Comparison of ENCODE assay signal across 8 cellular contexts in genomic region chr20:50569864-50570836, GRCh38. TPM values are rescaled to one million over a fixed set of nuclear protein-coding genes. Genes with fewer than 3 reads are reported as not detected.
DNase-seq lines count a peak whose midpoint lies in the region; ATAC-seq, FAIRE-seq and TF ChIP-seq lines count a peak whose summit lies in the region.

No MANE protein-coding gene starts in this region.

- H3K18ac ChIP-seq in H1 (ENCODE audit: extremely low read depth, low read length) = no peak overlapping the region

- CTCF ChIA-PET in MCF 10A (lab: Yijun Ruan, JAX) (interaction anchor here (0.6 to 1.2 kb wide), 9 partner anchors 9 to 380 kb away, joined by 3 to 5 read pairs (median 3); no protein-coding TSS in a partner anchor), SK-N-SH (lab: Yijun Ruan, JAX) (interaction anchor here (0.6 to 1.3 kb wide), 3 partner anchors 9 to 46 kb away, joined by 3 to 4 read pairs (median 3); no protein-coding TSS in a partner anchor), H1 (lab: Charles Lee; ENCODE audit: partially characterized antibody) (interaction anchor here (0.7 to 3.0 kb wide), 16 partner anchors 9 to 453 kb away, joined by 3 to 10 read pairs (median 4); no protein-coding TSS in a partner anchor)

- H3K27ac Mint-ChIP-seq in MCF 10A (ENCODE audit: low read depth, unreplicated experiment) = peak overlapping the region; percentile 74
- peak overlapping the region; percentile 41 for H3K27ac Mint-ChIP-seq in osteocyte (ENCODE audit: unreplicated experiment)

- no peak overlapping the region for H2BK12ac ChIP-seq in H1 (ENCODE audit: low read depth, low read length)

- H3K36me3 ChIP-seq in breast epithelium (no peaks in the 10 kb centered on the region), SK-N-SH (replicated peaks in 1 of 2; ENCODE audit: control insufficient read depth in 1 of 2, insufficient read depth in 2 of 2, low read length in 1 of 2) (peaks cover 17 to 46% of the 10 kb centered on the region in 2 experiments), H1 (ENCODE audit: control insufficient read depth in 2 of 4, insufficient read depth in 4 of 4, low read length in 3 of 4) (peaks cover 0 to 23% (median 1%) of the 10 kb centered on the region in 4 experiments; a peak in 6 of 8 replicates)

- no peak overlapping the region for H3K14ac ChIP-seq in H1 (ENCODE audit: insufficient read length)

- 95% methylated on average over 10 of the region's 14 CpGs for WGBS in SK-N-SH (ENCODE audit: low lambda C conversion rate)
- 91% methylated on average over 14 of the region's 14 CpGs; no CpG with 5 or more reads in 1 of the 2 experiments for WGBS in H1 (ENCODE audit: extremely low coverage in 1 of 2, insufficient coverage in 1 of 2, insufficient read length in 1 of 2, insufficient replicate concordance in 2 of 2, low coverage in 1 of 2, low lambda C conversion rate in 2 of 2, missing lambda C conversion rate in 1 of 2), 2 experiments

- H3K4ac ChIP-seq in H1 (replicated peaks; ENCODE audit: insufficient read length, low read depth, low read length) = no peak overlapping the region

- FAIRE-seq in H1 (lab: Jason Lieb, UNC) = no peak

- no peaks in the 10 kb centered on the region for H3K9me3 Mint-ChIP-seq in MCF 10A (ENCODE audit: unreplicated experiment)
- H3K9me3 Mint-ChIP-seq in osteocyte (ENCODE audit: unreplicated experiment) = no peaks in the 10 kb centered on the region

- no peak overlapping the region for H2BK15ac ChIP-seq in H1 (ENCODE audit: low read length)

- DNase-seq in MCF 10A (ENCODE audit: unreplicated experiment) (peak; percentile 42), breast epithelium (ENCODE audit: low spot score in 2 of 2) (no peak), SK-N-SH (no peak), H1 (ENCODE audit: low read depth in 1 of 2, low spot score in 2 of 2) (no peak), osteocyte (ENCODE audit: extremely low spot score, unreplicated experiment) (peak; percentile 81), GM19238 (ENCODE audit: insufficient read length, low spot score) (no peak)

- H3K4me3 Mint-ChIP-seq in MCF 10A (ENCODE audit: unreplicated experiment) (no peak overlapping the region), osteocyte (ENCODE audit: unreplicated experiment) (no peak overlapping the region)

- H3K9me3 ChIP-seq in breast epithelium (no peaks in the 10 kb centered on the region), SK-N-SH (no peaks in the 10 kb centered on the region), H1 (ENCODE audit: insufficient read depth in 2 of 2, low read depth in 1 of 2, low read length in 1 of 2) (no peaks in the 10 kb centered on the region)

- peak; percentile 43 for TF ChIP-seq CTCF in MCF 10A (IDR thresholded peaks at IDR 0.05; ENCODE audit: unreplicated experiment)
- no peak for TF ChIP-seq CTCF in breast epithelium (IDR thresholded peaks at IDR 0.05)
- TF ChIP-seq CTCF in SK-N-SH (IDR thresholded peaks at IDR 0.05) = peak; percentile 34
- TF ChIP-seq CTCF in H1 (IDR thresholded peaks at IDR 0.05; ENCODE audit: control extremely low read depth in 1 of 3, insufficient read depth in 1 of 3, low read depth in 1 of 3, low read length in 3 of 3) = peak; percentile 51 to 71 (median 67)
- peak; percentile 27 for TF ChIP-seq CTCF in osteocyte (IDR thresholded peaks at IDR 0.05)

- peaks cover 26% of the 10 kb centered on the region for H3K79me2 ChIP-seq in SK-N-SH (ENCODE audit: insufficient read depth)
- H3K79me2 ChIP-seq in H1 (ENCODE audit: control insufficient read depth in 1 of 2, insufficient read depth in 2 of 2, low read length in 2 of 2) = no peaks in the 10 kb centered on the region

- H4K5ac ChIP-seq in H1 (ENCODE audit: insufficient read length, low read depth, low read length) = no peak overlapping the region

- H2BK120ac ChIP-seq in H1 (replicated peaks; ENCODE audit: low read depth, low read length) = no peak overlapping the region

- H3K27me3 Mint-ChIP-seq in MCF 10A (ENCODE audit: insufficient read depth, unreplicated experiment) (no peaks in the 10 kb centered on the region), osteocyte (ENCODE audit: unreplicated experiment) (no peaks in the 10 kb centered on the region)

- ATAC-seq in HG03095 (IDR thresholded peaks at IDR 0.05; ENCODE audit: unreplicated experiment) (peak; percentile 63), HG03457 (IDR thresholded peaks at IDR 0.05; ENCODE audit: unreplicated experiment) (no peak)

- no peak overlapping the region for H2AK5ac ChIP-seq in H1 (ENCODE audit: low read depth, low read length)

- H2BK5ac ChIP-seq in H1 (ENCODE audit: low read depth, low read length) = no peak overlapping the region

- H4K91ac ChIP-seq in H1 (replicated peaks; ENCODE audit: insufficient read length, low read length) = peak overlapping the region; percentile 40

- H3K9ac ChIP-seq in SK-N-SH = no peak overlapping the region
- no peak overlapping the region for H3K9ac ChIP-seq in H1 (replicated peaks in 1 of 4; ENCODE audit: extremely low read depth in 1 of 4, low read depth in 3 of 4, low read length in 3 of 4)

- TSS peak; percentile 13 for BruUV-seq in MCF 10A (replicated peaks; lab: Mats Ljungman, UMichigan)

- peaks cover 39% of the 10 kb centered on the region for H3K4me1 Mint-ChIP-seq in MCF 10A (ENCODE audit: insufficient read depth, unreplicated experiment)
- peaks cover 17% of the 10 kb centered on the region for H3K4me1 Mint-ChIP-seq in osteocyte (ENCODE audit: unreplicated experiment)

- TF ChIP-seq RAD21 in SK-N-SH (IDR thresholded peaks at IDR 0.05; ENCODE audit: low read length) (peak; percentile 38), H1 (IDR thresholded peaks at IDR 0.05 in 1 of 2, conservative IDR thresholded peaks at IDR 0.05 in 1 of 2; ENCODE audit: low read depth in 2 of 2, low read length in 2 of 2) (peak; percentile 57 to 67)

- POLR2A ChIA-PET in MCF 10A (lab: Yijun Ruan, JAX) (interaction anchor here (0.5 to 1.4 kb wide), 6 partner anchors 10 to 256 kb away, joined by 3 to 9 read pairs (median 3); partner anchors contain the start of gene PTPN1), SK-N-SH (lab: Yijun Ruan, JAX) (no interaction called here), H1 (lab: Charles Lee; ENCODE audit: partially characterized antibody) (interaction anchor here (0.6 to 0.8 kb wide), 3 partner anchors 36 to 97 kb away, joined by 3 read pairs; no protein-coding TSS in a partner anchor)

- no peak overlapping the region for H3K23ac ChIP-seq in H1 (ENCODE audit: insufficient read length)

- H3K79me1 ChIP-seq in H1 (ENCODE audit: low read depth, low read length) = peaks cover 4% of the 10 kb centered on the region; the same call in 1 of the 2 replicates

- H3K56ac ChIP-seq in H1 (replicated peaks; ENCODE audit: insufficient read length, low read depth, low read length) = no peak overlapping the region

- intact Hi-C loops in MCF 10A (cut with micrococcal nuclease) = loop anchor here (2.0 kb wide), 1 partner anchor 59 kb away; the partner anchor contains the start of gene PTPN1
- intact Hi-C loops in breast epithelium (cut with DNase I; ENCODE audit: low total_unique reads) = no loop called here

- H2AFZ ChIP-seq in SK-N-SH (ENCODE audit: low read depth) = no peak overlapping the region
- H2AFZ ChIP-seq in H1 (ENCODE audit: low read length) = no peak overlapping the region

- H3K27ac ChIP-seq in breast epithelium (no peak overlapping the region), SK-N-SH (ENCODE audit: low read depth in 2 of 2, low read length in 1 of 2) (no peak overlapping the region), H1 (ENCODE audit: low read depth, low read length) (no peak overlapping the region)

- TF ChIP-seq EP300 in SK-N-SH (IDR thresholded peaks at IDR 0.05; ENCODE audit: borderline replicate concordance in 1 of 2, low read depth in 1 of 2, low read length in 1 of 2) (no peak), H1 (IDR thresholded peaks at IDR 0.05; ENCODE audit: borderline replicate concordance in 1 of 2, low read depth in 2 of 2, low read length in 2 of 2) (no peak)

- no peak overlapping the region for H2BK20ac ChIP-seq in H1 (ENCODE audit: low read length)

- no peak overlapping the region for H3K4me3 ChIP-seq in breast epithelium
- no peak overlapping the region for H3K4me3 ChIP-seq in SK-N-SH (ENCODE audit: low read depth in 2 of 2, low read length in 1 of 2)
- H3K4me3 ChIP-seq in H1 (ENCODE audit: extremely low read depth in 1 of 4, insufficient read depth in 2 of 4, low read depth in 3 of 4, low read length in 4 of 4) = no peak overlapping the region

- no peaks in the 10 kb centered on the region for H3K9me2 ChIP-seq in SK-N-SH

- H3K4me2 ChIP-seq in SK-N-SH = no peak overlapping the region
- no peak overlapping the region for H3K4me2 ChIP-seq in H1 (ENCODE audit: insufficient read depth in 1 of 2, low read depth in 2 of 2, low read length in 2 of 2)

- H3K36me3 Mint-ChIP-seq in MCF 10A (ENCODE audit: insufficient read depth, unreplicated experiment) (peaks cover 79% of the 10 kb centered on the region), osteocyte (ENCODE audit: unreplicated experiment) (peaks cover 23% of the 10 kb centered on the region)

- no peaks in the 10 kb centered on the region for H3K27me3 ChIP-seq in breast epithelium
- H3K27me3 ChIP-seq in SK-N-SH (ENCODE audit: insufficient read depth) = no peaks in the 10 kb centered on the region
- H3K27me3 ChIP-seq in H1 (replicated peaks in 1 of 4; ENCODE audit: control insufficient read depth in 3 of 4, extremely low read depth in 1 of 4, insufficient read depth in 3 of 4, low read length in 3 of 4) = no peaks in the 10 kb centered on the region

- TF ChIP-seq POLR2A in breast epithelium (IDR thresholded peaks at IDR 0.05) (no peak), H1 (IDR thresholded peaks at IDR 0.05; ENCODE audit: control extremely low read depth in 1 of 2, low read depth in 2 of 2, low read length in 2 of 2) (no peak)

- H3K4me1 ChIP-seq in breast epithelium = peaks cover 0 to 17% of the 10 kb centered on the region in 2 donors
- peaks cover 31 to 34% of the 10 kb centered on the region in 2 experiments for H3K4me1 ChIP-seq in SK-N-SH (ENCODE audit: control insufficient read depth in 1 of 2, insufficient read depth in 2 of 2, low read depth in 1 of 2, low read length in 1 of 2)
- H3K4me1 ChIP-seq in H1 (replicated peaks in 1 of 4; ENCODE audit: control insufficient read depth in 3 of 4, insufficient read depth in 4 of 4, low read length in 3 of 4) = no peaks in the 10 kb centered on the region

- H4K8ac ChIP-seq in H1 (ENCODE audit: extremely low read depth, insufficient read depth, low read length) = no peak overlapping the region

- no peaks in the 10 kb centered on the region for H3K23me2 ChIP-seq in H1 (ENCODE audit: low read depth, low read length)

- H4K20me1 ChIP-seq in SK-N-SH (ENCODE audit: insufficient read depth) (peaks cover 28% of the 10 kb centered on the region), H1 (replicated peaks in 1 of 2; ENCODE audit: control insufficient read depth in 1 of 2, insufficient read depth in 2 of 2, low read length in 2 of 2) (peaks cover 0 to 10% of the 10 kb centered on the region in 2 experiments)

- H3F3A ChIP-seq in SK-N-SH (replicated peaks; ENCODE audit: insufficient read depth) = peaks cover 10% of the 10 kb centered on the region

RNA-seq across cellular contexts. Expression of gene PTPN1, which starts 60.0 kb away (rescaled TPM):
- total RNA-seq in MCF 10A (2022) = 56.4 and 63.0 TPM in 2 replicates
- total RNA-seq in breast epithelium = 10 to 100 TPM; 23.8 to 29.2 (median 28.5) TPM
- 23.6 and 25.2 TPM in 2 replicates for polyA plus RNA-seq in SK-N-SH (2012; rRNA removed)
- 26.2 and 27.0 TPM in 2 replicates for polyA plus RNA-seq in SK-N-SH (2012; cell fraction: cytosol; rRNA removed)
- 25.5 and 40.8 TPM in 2 replicates for polyA plus RNA-seq in SK-N-SH (2012; cell fraction: nucleus; rRNA removed)
- total RNA-seq in H1 (2021; fragmentation: NEBNext Ultra II Directional; extraction: Animal tissue kit (Norgen Biotek cat#: 25700)) = 30.8 and 32.1 TPM in 2 replicates
- polyA plus RNA-seq in H1 (2011; rRNA removed) = 18.4 and 18.6 TPM in 2 replicates
- polyA plus RNA-seq in H1 (2011; cell fraction: cytosol; rRNA removed) = 18.0 TPM
- polyA plus RNA-seq in H1 (2011; cell fraction: nucleus; rRNA removed) = 19.0 TPM
- 20.7 to 26.6 TPM (median 24.5 TPM) in 4 replicates for polyA plus RNA-seq in H1 (2012, experiment 1 of 2)
- 15.2 TPM for polyA plus RNA-seq in H1 (2012, experiment 2 of 2)
- 24.8 TPM for polyA plus RNA-seq in H1 (2013, experiment 1 of 2)
- 23.8 TPM for polyA plus RNA-seq in H1 (2013, experiment 2 of 2)
- 18.1 and 19.4 TPM in 2 replicates for polyA minus RNA-seq in H1 (2011; rRNA and poly(A)+ RNA removed)
- polyA minus RNA-seq in H1 (2011; cell fraction: cytosol; rRNA and poly(A)+ RNA removed) = 10.7 TPM
- 15.3 TPM for polyA minus RNA-seq in H1 (2011; cell fraction: nucleus; rRNA and poly(A)+ RNA removed)
- total RNA-seq in osteocyte = 28.7 and 29.1 TPM in 2 replicates

Comparison
In these comparisons a context has a peak if more than half of its experiments do, and no peak if none do; other contexts are left out.
1. DNase-seq: peak in MCF 10A (single experiment) and osteocyte (single experiment); none in breast epithelium (0 of 2), SK-N-SH (single experiment), H1 (0 of 2) and GM19238 (single experiment).
2. CTCF ChIP-seq: peak in MCF 10A (single experiment), SK-N-SH (single experiment), H1 (3 of 3) and osteocyte (single experiment); none in breast epithelium (0 of 3).